ENCODE assay signal across 9 cellular contexts in the genomic region with DNA sequence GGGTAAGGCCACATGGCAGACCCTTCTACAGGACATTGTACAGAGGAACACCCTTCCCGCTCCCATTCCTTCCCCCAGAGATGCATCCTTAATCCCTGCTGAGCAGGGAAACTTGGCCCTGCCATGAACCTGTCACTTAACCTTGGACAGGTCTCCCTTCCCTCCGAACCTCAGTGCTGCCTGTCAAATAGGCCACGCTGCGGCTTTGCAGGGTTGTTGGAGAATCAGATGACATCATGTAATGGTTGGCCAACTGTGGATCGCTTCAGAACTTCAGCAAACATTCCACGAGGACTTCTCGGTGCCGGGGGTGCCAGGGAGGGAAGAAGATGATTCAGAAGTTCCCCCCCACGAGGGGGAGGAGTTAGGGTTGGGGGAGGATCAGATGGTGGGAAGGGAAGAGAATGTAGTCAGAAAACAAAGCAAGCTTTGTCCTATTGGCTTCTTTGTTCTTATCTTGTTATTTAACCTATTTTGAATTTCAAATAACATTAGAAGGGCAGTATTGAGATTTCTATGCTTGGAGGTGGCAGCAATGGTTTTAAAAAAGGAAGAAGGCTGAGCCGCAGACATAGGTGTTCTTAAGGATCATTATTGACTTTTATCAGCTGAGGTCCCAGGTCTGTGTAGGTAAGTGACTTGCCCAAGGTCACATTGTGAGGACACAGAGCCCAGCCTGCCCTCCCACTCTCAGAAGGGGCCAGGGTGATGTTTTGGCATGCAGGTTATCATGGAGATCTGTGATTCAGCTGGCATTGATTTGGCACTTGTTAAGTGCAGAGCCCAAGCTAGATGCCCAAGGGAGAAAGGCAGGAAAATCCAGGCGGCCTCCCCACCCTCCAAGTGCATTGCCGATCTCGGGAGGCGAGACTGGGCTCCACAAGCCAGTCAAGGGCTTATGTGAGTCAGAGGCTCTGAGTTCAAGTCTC. TPM values are rescaled to one million over a fixed set of nuclear protein-coding genes. Genes with fewer than 3 reads are reported as not detected.
DNase-seq lines count a peak whose midpoint lies in the region; ATAC-seq and TF ChIP-seq lines count a peak whose summit lies in the region.
"Had no signal": no experiment of that assay in that cellular context is flagged by ENCODE, and none has a peak within 500 bp of the region (broad histone marks: within the 10 kb centered on the region; RNA-seq: fewer than 3 reads in every experiment).

No MANE protein-coding gene starts in this region.

- no peak for ATAC-seq in HG03460 (IDR thresholded peaks at IDR 0.05; ENCODE audit: unreplicated experiment)
- no peak for ATAC-seq in HG03139 (IDR thresholded peaks at IDR 0.05; ENCODE audit: unreplicated experiment)

- peaks cover 39% of the 10 kb centered on the region for H3K79me1 ChIP-seq in trophoblast cell (ENCODE audit: low read length)

- H3K4me1 ChIP-seq in SK-N-SH (ENCODE audit: control insufficient read depth in 1 of 2, insufficient read depth in 2 of 2, low read depth in 1 of 2, low read length in 1 of 2) (peaks cover 10 to 28% of the 10 kb centered on the region in 2 experiments; a peak in 3 of 4 replicates), trophoblast cell (ENCODE audit: control insufficient read depth in 1 of 2, insufficient read depth in 2 of 2, low read length in 2 of 2) (peaks cover 49 to 54% of the 10 kb centered on the region in 2 experiments)

- DNase-seq in C1 segment of cervical spinal cord (lab: John Stamatoyannopoulos, UW) = peak in 12 of 14 donors; percentile 11 to 88 (median 78)
- no peak for DNase-seq in SK-N-SH
- peak; percentile 95 to 97 for DNase-seq in foreskin fibroblast
- peak; percentile 83 to 86 for DNase-seq in trophoblast cell
- DNase-seq in NCI-H2196 treated with DMSO at 0.1 percent for 48 hours (lab: John Stamatoyannopoulos, UW; ENCODE audit: unreplicated experiment) = no peak
- no peak for DNase-seq in activated T-cell treated with anti-CD3 and anti-CD28 coated beads, Interleukin-2, amount 50 U/mL, for 48 hours
- DNase-seq: activated gamma-delta T cell treated with Interleukin-2 at 50 U/mL for 16 hours had no signal

- no peak overlapping the region for H4K91ac ChIP-seq in trophoblast cell (ENCODE audit: low read depth, low read length)

- peaks cover 75% of the 10 kb centered on the region for H3K79me2 ChIP-seq in SK-N-SH (ENCODE audit: insufficient read depth)
- H3K79me2 ChIP-seq in trophoblast cell (ENCODE audit: control insufficient read depth, insufficient read depth, low read length, poor library complexity) = peaks cover 41% of the 10 kb centered on the region

- H2BK12ac ChIP-seq in trophoblast cell (ENCODE audit: low read length) = peak overlapping the region; percentile 17

- no peaks in the 10 kb centered on the region for H3K27me3 ChIP-seq in SK-N-SH (ENCODE audit: insufficient read depth)
- H3K27me3 ChIP-seq in trophoblast cell (ENCODE audit: insufficient read depth, low read length) = no peaks in the 10 kb centered on the region

- H3K27ac ChIP-seq in SK-N-SH (ENCODE audit: low read depth in 2 of 2, low read length in 1 of 2) (peak overlapping the region in 1 of 2 experiments; percentile 96; a peak in 2 of 4 replicates), trophoblast cell (ENCODE audit: low read depth, low read length) (peak overlapping the region; percentile 66)

- H3K4me3 ChIP-seq in SK-N-SH (ENCODE audit: low read depth in 2 of 2, low read length in 1 of 2) (peak overlapping the region in 1 of 2 experiments; percentile 54; a peak in 2 of 4 replicates), foreskin fibroblast (ENCODE audit: low read depth in 1 of 2, low read length in 2 of 2) (peak overlapping the region; percentile 18 to 40), trophoblast cell (ENCODE audit: low read depth, low read length) (no peak overlapping the region)

- H4K20me1 ChIP-seq in SK-N-SH (ENCODE audit: insufficient read depth) = peaks cover 63% of the 10 kb centered on the region

- peak overlapping the region; percentile 99 for H3K4ac ChIP-seq in trophoblast cell (ENCODE audit: low read depth, low read length)

- 17% methylated on average over 10 of the region's 14 CpGs for WGBS in SK-N-SH (ENCODE audit: low lambda C conversion rate)
- no CpG with 5 or more reads among the region's 14 CpGs for WGBS in trophoblast cell (ENCODE audit: extremely low coverage, insufficient coverage, insufficient read length)

- H2BK5ac ChIP-seq in trophoblast cell (ENCODE audit: low read depth, low read length, poor library complexity) = peak overlapping the region; percentile 26

- H3K9ac ChIP-seq in SK-N-SH (peak overlapping the region; percentile 98), trophoblast cell (ENCODE audit: low read length) (no peak overlapping the region)

- H3K36me3 ChIP-seq in SK-N-SH (replicated peaks in 1 of 2; ENCODE audit: control insufficient read depth in 1 of 2, insufficient read depth in 2 of 2, low read length in 1 of 2) (peaks cover 7 to 19% of the 10 kb centered on the region in 2 experiments), trophoblast cell (ENCODE audit: control insufficient read depth in 1 of 2, insufficient read depth in 2 of 2, low read length in 2 of 2) (peaks cover 50 to 52% of the 10 kb centered on the region in 2 experiments)

- H3K4me2 ChIP-seq in SK-N-SH = peak overlapping the region; percentile 99
- peak overlapping the region; percentile 67 for H3K4me2 ChIP-seq in trophoblast cell (ENCODE audit: low read length)

- H2AK5ac ChIP-seq in trophoblast cell (ENCODE audit: low read length) = peak overlapping the region; percentile 39

- no peak overlapping the region for H4K8ac ChIP-seq in trophoblast cell (ENCODE audit: low read depth, low read length)

- H3K23ac ChIP-seq in trophoblast cell (ENCODE audit: low read length) = no peak overlapping the region

- H3K9me3 ChIP-seq in SK-N-SH (no peaks in the 10 kb centered on the region), trophoblast cell (ENCODE audit: insufficient read depth, low read depth, low read length) (peaks cover 3% of the 10 kb centered on the region)

- H3F3A ChIP-seq in SK-N-SH (replicated peaks; ENCODE audit: insufficient read depth) = peaks cover 40% of the 10 kb centered on the region

- peak in 1 of 2 experiments; percentile 43; a peak in 1 of 4 replicates for TF ChIP-seq EP300 in SK-N-SH (IDR thresholded peaks at IDR 0.05; ENCODE audit: borderline replicate concordance in 1 of 2, low read depth in 1 of 2, low read length in 1 of 2)

- CTCF ChIA-PET in SK-N-SH (lab: Yijun Ruan, JAX) = interaction anchor here (0.9 to 20.5 kb wide), 9 partner anchors 16 to 172 kb away, joined by 3 to 647 read pairs (median 7); partner anchors contain the start of gene LGALS2

- peak overlapping the region; percentile 58 for H3K18ac ChIP-seq in trophoblast cell (ENCODE audit: low read length)

- H4K12ac ChIP-seq in trophoblast cell (ENCODE audit: low read depth, low read length) = no peak overlapping the region

- TF ChIP-seq RAD21 in SK-N-SH (IDR thresholded peaks at IDR 0.05; ENCODE audit: low read length) = no peak

- H2AFZ ChIP-seq in SK-N-SH (ENCODE audit: low read depth) (no peak overlapping the region), trophoblast cell (ENCODE audit: insufficient read depth, low read length, poor library complexity) (no peak overlapping the region)

- no peak overlapping the region for H3K14ac ChIP-seq in trophoblast cell (ENCODE audit: low read length)

- H2BK120ac ChIP-seq in trophoblast cell (ENCODE audit: insufficient read depth, low read length, poor library complexity) = no peak overlapping the region

- POLR2A ChIA-PET in SK-N-SH (lab: Yijun Ruan, JAX) = no interaction called here

- TF ChIP-seq CTCF in SK-N-SH (IDR thresholded peaks at IDR 0.05) (no peak), foreskin fibroblast (IDR thresholded peaks at IDR 0.05; ENCODE audit: low read depth, low read length) (no peak)

- no peaks in the 10 kb centered on the region for H3K9me2 ChIP-seq in SK-N-SH

TF ChIP-seq in SK-N-SH, 30 proteins besides CTCF, POLR2A, EP300 and RAD21 (continues in another document):
- TF ChIP-seq GABPA (IDR thresholded peaks at IDR 0.05; ENCODE audit: low read depth) (no peak), TCF12 (IDR thresholded peaks at IDR 0.05) (peak; percentile 53), JUND (IDR thresholded peaks at IDR 0.05) (peak; percentile 87)
- TF ChIP-seq, protein P1, sequence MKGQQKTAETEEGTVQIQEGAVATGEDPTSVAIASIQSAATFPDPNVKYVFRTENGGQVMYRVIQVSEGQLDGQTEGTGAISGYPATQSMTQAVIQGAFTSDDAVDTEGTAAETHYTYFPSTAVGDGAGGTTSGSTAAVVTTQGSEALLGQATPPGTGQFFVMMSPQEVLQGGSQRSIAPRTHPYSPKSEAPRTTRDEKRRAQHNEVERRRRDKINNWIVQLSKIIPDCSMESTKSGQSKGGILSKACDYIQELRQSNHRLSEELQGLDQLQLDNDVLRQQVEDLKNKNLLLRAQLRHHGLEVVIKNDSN (IDR thresholded peaks at IDR 0.05; ENCODE audit: borderline replicate concordance, low read depth) = 0 out of 2 replicates have a peak, but pooled peaks have one; percentile 1

RNA-seq across cellular contexts. Expression of gene CDC42EP1, which starts 3.1 kb away (rescaled TPM):
- 11.5 and 24.9 TPM in 2 replicates for polyA plus RNA-seq in SK-N-SH (2012; rRNA removed)
- polyA plus RNA-seq in SK-N-SH (2012; cell fraction: cytosol; rRNA removed) = 8.9 and 15.8 TPM in 2 replicates
- polyA plus RNA-seq in SK-N-SH (2012; cell fraction: nucleus; rRNA removed) = 14.2 and 19.4 TPM in 2 replicates
- polyA plus RNA-seq in trophoblast cell (2013) = 191 and 202 TPM in 2 replicates

RNA-seq across cellular contexts. Expression of gene LGALS2, which starts 16.5 kb away (rescaled TPM):
- polyA plus RNA-seq in SK-N-SH (2012; rRNA removed) = not detected in 2 replicates
- polyA plus RNA-seq in SK-N-SH (2012; cell fraction: cytosol; rRNA removed) = not detected in 2 replicates
- not detected in 2 replicates for polyA plus RNA-seq in SK-N-SH (2012; cell fraction: nucleus; rRNA removed)
- polyA plus RNA-seq in trophoblast cell (2013) = not detected in 2 replicates

RNA-seq across cellular contexts. Expression of gene CARD10, which starts 44.2 kb away (rescaled TPM):
- 13.9 and 14.5 TPM in 2 replicates for polyA plus RNA-seq in SK-N-SH (2012; rRNA removed)
- 4.4 and 7.2 TPM in 2 replicates for polyA plus RNA-seq in SK-N-SH (2012; cell fraction: cytosol; rRNA removed)
- polyA plus RNA-seq in SK-N-SH (2012; cell fraction: nucleus; rRNA removed) = 27.9 and 29.5 TPM in 2 replicates
- polyA plus RNA-seq in trophoblast cell (2013) = 4.7 and 4.9 TPM in 2 replicates

RNA-seq across cellular contexts. Expression of gene GGA1, which starts 45.2 kb away (rescaled TPM):
- 81.1 and 99.4 TPM in 2 replicates for polyA plus RNA-seq in SK-N-SH (2012; rRNA removed)
- polyA plus RNA-seq in SK-N-SH (2012; cell fraction: cytosol; rRNA removed) = 26.3 and 38.0 TPM in 2 replicates
- 424 and 495 TPM in 2 replicates for polyA plus RNA-seq in SK-N-SH (2012; cell fraction: nucleus; rRNA removed)
- polyA plus RNA-seq in trophoblast cell (2013) = 31.8 and 32.0 TPM in 2 replicates

Comparison
In these comparisons a context has a peak if more than half of its experiments do, and no peak if none do; other contexts are left out.
1. DNase-seq: peak in C1 segment of cervical spinal cord (12 of 14), foreskin fibroblast (2 of 2) and trophoblast cell (2 of 2); none in SK-N-SH (single experiment), NCI-H2196 treated with DMSO at 0.1 percent for 48 hours (single experiment) and activated T-cell treated with anti-CD3 and anti-CD28 coated beads, Interleukin-2, amount 50 U/mL, for 48 hours (0 of 2).